Comparison of ENCODE assay signal across 13 cellular contexts in the genomic region with DNA sequence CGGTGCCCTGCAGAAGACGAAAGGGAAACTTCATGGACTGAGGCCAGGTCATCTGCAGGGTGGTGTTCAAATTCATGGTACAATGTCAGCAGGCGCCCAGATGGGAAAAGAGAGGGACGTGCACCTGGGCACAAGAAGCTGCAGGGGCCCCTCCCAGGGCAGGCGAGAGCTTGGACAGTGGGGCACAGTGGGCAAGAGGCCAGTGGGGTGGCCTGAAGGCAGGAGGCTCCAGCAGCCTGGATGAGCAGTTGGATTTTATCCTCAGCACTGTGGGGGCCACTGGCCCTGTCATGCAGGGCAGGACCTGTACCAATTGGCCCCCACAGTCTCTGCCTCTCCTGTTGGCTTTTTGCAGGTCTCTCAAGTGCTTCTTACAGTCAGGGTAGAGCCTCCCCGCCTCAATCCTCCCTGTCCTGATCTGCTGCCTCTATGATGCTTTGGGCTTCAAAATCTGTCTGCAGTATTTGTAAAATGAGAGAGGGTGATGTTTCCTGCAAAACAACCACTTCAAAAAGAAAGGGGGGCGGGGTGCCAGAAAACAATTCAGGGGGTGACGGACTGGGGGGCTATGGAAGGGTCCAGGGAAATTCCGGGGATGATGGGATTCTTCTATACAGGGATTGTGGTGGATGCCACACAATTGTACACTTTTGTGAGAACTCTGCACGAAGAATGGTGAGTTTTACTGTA. TPM values are rescaled to one million over a fixed set of nuclear protein-coding genes. Genes with fewer than 3 reads are reported as not detected.
DNase-seq lines count a peak whose midpoint lies in the region; ATAC-seq and TF ChIP-seq lines count a peak whose summit lies in the region.
"Had no signal": no experiment of that assay in that cellular context is flagged by ENCODE, and none has a peak within 500 bp of the region (broad histone marks: within the 10 kb centered on the region; RNA-seq: fewer than 3 reads in every experiment).

No MANE protein-coding gene starts in this region.

- H3K36me3 ChIP-seq in trophoblast cell (ENCODE audit: control insufficient read depth in 1 of 2, insufficient read depth in 2 of 2, low read length in 2 of 2): no peaks in the 10 kb centered on the region
- H3K36me3 ChIP-seq: tibial artery had no signal

- H3K4me2 ChIP-seq in trophoblast cell (ENCODE audit: low read length): no peak overlapping the region

- no peak overlapping the region for H2BK5ac ChIP-seq in trophoblast cell (ENCODE audit: low read depth, low read length, poor library complexity)

- peak overlapping the region; percentile 61 for H3K27ac Mint-ChIP-seq in activated naive CD4-positive, alpha-beta T cell treated with anti-CD3 and anti-CD28 coated beads, Interleukin-2, amount 50 U/mL, for 24 hours
- H3K27ac Mint-ChIP-seq in T-helper 17 cell (peak overlapping the region; percentile 98), endothelial cell (ENCODE audit: unreplicated experiment) (no peak overlapping the region)
- H3K27ac Mint-ChIP-seq in stimulated activated naive B cell treated with anti-CD40 and anti-IgM and Interleukin-4, amounts not matched to agents 10 μg/mL and 1 μg/mL and 100 μg/mL, for 72 hours: peak overlapping the region; percentile 99

- WGBS in trophoblast cell (ENCODE audit: extremely low coverage, insufficient coverage, insufficient read length): no CpG with 5 or more reads among the region's 10 CpGs

- H3K4me1 Mint-ChIP-seq in activated naive CD4-positive, alpha-beta T cell treated with anti-CD3 and anti-CD28 coated beads, Interleukin-2, amount 50 U/mL, for 24 hours: peaks cover 78% of the 10 kb centered on the region
- H3K4me1 Mint-ChIP-seq in T-helper 17 cell: peaks cover 61% of the 10 kb centered on the region
- H3K4me1 Mint-ChIP-seq in endothelial cell (ENCODE audit: unreplicated experiment): peaks cover 47% of the 10 kb centered on the region
- peaks cover 57 to 84% of the 10 kb centered on the region in 2 donors for H3K4me1 Mint-ChIP-seq in stimulated activated naive B cell treated with anti-CD40 and anti-IgM and Interleukin-4, amounts not matched to agents 10 μg/mL and 1 μg/mL and 100 μg/mL, for 72 hours

- ATAC-seq in T-helper 17 cell: no peak
- no peak for ATAC-seq in stimulated activated naive B cell treated with anti-CD40 and anti-IgM and Interleukin-4, amounts not matched to agents 10 μg/mL and 1 μg/mL and 100 μg/mL, for 72 hours (replicated peaks)
- ATAC-seq: body of pancreas had no signal

- H3K27me3 Mint-ChIP-seq in activated naive CD4-positive, alpha-beta T cell treated with anti-CD3 and anti-CD28 coated beads, Interleukin-2, amount 50 U/mL, for 24 hours: no peaks in the 10 kb centered on the region
- H3K27me3 Mint-ChIP-seq in T-helper 17 cell: no peaks in the 10 kb centered on the region
- peaks cover 11% of the 10 kb centered on the region for H3K27me3 Mint-ChIP-seq in endothelial cell (ENCODE audit: unreplicated experiment)
- no peaks in the 10 kb centered on the region for H3K27me3 Mint-ChIP-seq in stimulated activated naive B cell treated with anti-CD40 and anti-IgM and Interleukin-4, amounts not matched to agents 10 μg/mL and 1 μg/mL and 100 μg/mL, for 72 hours

- H3K4me3 ChIP-seq in coronary artery (no peak overlapping the region), trophoblast cell (ENCODE audit: low read depth, low read length) (no peak overlapping the region)
- H3K4me3 ChIP-seq: body of pancreas, tibial artery had no signal

- H3K9me3 ChIP-seq in T-helper 17 cell (ENCODE audit: control insufficient read depth, low read length, poor library complexity, severe bottlenecking) (no peaks in the 10 kb centered on the region), trophoblast cell (ENCODE audit: insufficient read depth, low read depth, low read length) (peaks cover 2% of the 10 kb centered on the region)
- H3K9me3 ChIP-seq: body of pancreas, tibial artery had no signal

- H3K9ac ChIP-seq in trophoblast cell (ENCODE audit: low read length): no peak overlapping the region

- no peaks in the 10 kb centered on the region for H3K9me3 Mint-ChIP-seq in activated naive CD4-positive, alpha-beta T cell treated with anti-CD3 and anti-CD28 coated beads, Interleukin-2, amount 50 U/mL, for 24 hours
- H3K9me3 Mint-ChIP-seq in endothelial cell (ENCODE audit: unreplicated experiment): no peaks in the 10 kb centered on the region
- no peaks in the 10 kb centered on the region for H3K9me3 Mint-ChIP-seq in stimulated activated naive B cell treated with anti-CD40 and anti-IgM and Interleukin-4, amounts not matched to agents 10 μg/mL and 1 μg/mL and 100 μg/mL, for 72 hours

- H4K12ac ChIP-seq in trophoblast cell (ENCODE audit: low read depth, low read length): no peak overlapping the region

- no peak overlapping the region for H4K91ac ChIP-seq in trophoblast cell (ENCODE audit: low read depth, low read length)

- H3K36me3 Mint-ChIP-seq in activated naive CD4-positive, alpha-beta T cell treated with anti-CD3 and anti-CD28 coated beads, Interleukin-2, amount 50 U/mL, for 24 hours: no peaks in the 10 kb centered on the region
- H3K36me3 Mint-ChIP-seq in T-helper 17 cell (ENCODE audit: low read depth) (no peaks in the 10 kb centered on the region), endothelial cell (ENCODE audit: low read depth, unreplicated experiment) (no peaks in the 10 kb centered on the region)
- H3K36me3 Mint-ChIP-seq in stimulated activated naive B cell treated with anti-CD40 and anti-IgM and Interleukin-4, amounts not matched to agents 10 μg/mL and 1 μg/mL and 100 μg/mL, for 72 hours: peaks cover 33 to 58% of the 10 kb centered on the region in 2 donors

- no peak overlapping the region for H3K14ac ChIP-seq in trophoblast cell (ENCODE audit: low read length)

- no peak overlapping the region for H3K27ac ChIP-seq in coronary artery
- no peak overlapping the region for H3K27ac ChIP-seq in trophoblast cell (ENCODE audit: low read depth, low read length)
- H3K27ac ChIP-seq: tibial artery had no signal

- H3K18ac ChIP-seq in trophoblast cell (ENCODE audit: low read length): no peak overlapping the region

- no peak overlapping the region for H4K8ac ChIP-seq in trophoblast cell (ENCODE audit: low read depth, low read length)

- TF ChIP-seq CTCF in endothelial cell (IDR thresholded peaks at IDR 0.05; ENCODE audit: unreplicated experiment) (no peak), coronary artery (IDR thresholded peaks at IDR 0.05) (no peak)

- H2AK5ac ChIP-seq in trophoblast cell (ENCODE audit: low read length): no peak overlapping the region

- no peak overlapping the region for H3K23ac ChIP-seq in trophoblast cell (ENCODE audit: low read length)

- no peak overlapping the region for H2BK12ac ChIP-seq in trophoblast cell (ENCODE audit: low read length)

- DNase-seq in activated naive CD4-positive, alpha-beta T cell (lab: John Stamatoyannopoulos, UW): no peak
- DNase-seq in T-helper 17 cell (no peak), endothelial cell (ENCODE audit: low spot score) (no peak), coronary artery (ENCODE audit: low spot score) (no peak), trophoblast cell (no peak)
- DNase-seq in stimulated activated naive B cell treated with anti-CD40 and anti-IgM and Interleukin-4, amounts not matched to agents 10 μg/mL and 1 μg/mL and 100 μg/mL, for 72 hours: no peak
- DNase-seq in stimulated activated CD4-positive, alpha-beta T cell treated with anti-CD3 and anti-CD28 coated beads, Interleukin-4, amount 100 ng/mL, for 24 hours: no peak
- DNase-seq: body of pancreas; DMS79 treated with DMSO at 0.1 percent for 48 hours; effector CD4-positive, alpha-beta T cell; foreskin fibroblast; tibial artery had no signal

- H3K4me1 ChIP-seq in trophoblast cell (ENCODE audit: control insufficient read depth in 1 of 2, insufficient read depth in 2 of 2, low read length in 2 of 2): peaks cover 9 to 10% of the 10 kb centered on the region in 2 experiments

- no peak overlapping the region for H2AFZ ChIP-seq in trophoblast cell (ENCODE audit: insufficient read depth, low read length, poor library complexity)

- peaks cover 2% of the 10 kb centered on the region for H3K79me2 ChIP-seq in trophoblast cell (ENCODE audit: control insufficient read depth, insufficient read depth, low read length, poor library complexity)

- H3K27me3 ChIP-seq in trophoblast cell (ENCODE audit: insufficient read depth, low read length): no peaks in the 10 kb centered on the region
- H3K27me3 ChIP-seq: body of pancreas had no signal

- peak overlapping the region; percentile 73 for H3K4me3 Mint-ChIP-seq in activated naive CD4-positive, alpha-beta T cell treated with anti-CD3 and anti-CD28 coated beads, Interleukin-2, amount 50 U/mL, for 24 hours
- H3K4me3 Mint-ChIP-seq in T-helper 17 cell: peak overlapping the region; percentile 79
- H3K4me3 Mint-ChIP-seq in endothelial cell (ENCODE audit: unreplicated experiment): peak overlapping the region; percentile 62
- H3K4me3 Mint-ChIP-seq in stimulated activated naive B cell treated with anti-CD40 and anti-IgM and Interleukin-4, amounts not matched to agents 10 μg/mL and 1 μg/mL and 100 μg/mL, for 72 hours: peak overlapping the region; percentile 69 to 94

- no peak overlapping the region for H3K4ac ChIP-seq in trophoblast cell (ENCODE audit: low read depth, low read length)

- H3K79me1 ChIP-seq in trophoblast cell (ENCODE audit: low read length): no peaks in the 10 kb centered on the region

- no peak overlapping the region for H2BK120ac ChIP-seq in trophoblast cell (ENCODE audit: insufficient read depth, low read length, poor library complexity)

RNA-seq across cellular contexts. Expression of gene BID, which starts 1.7 kb away (rescaled TPM):
- total RNA-seq in T-helper 17 cell: 10 to 100 TPM; 18.3 to 24.2 TPM
- 32.5 TPM for total RNA-seq in endothelial cell (ENCODE audit: unreplicated experiment)
- 11.2 and 12.5 TPM in 2 replicates for polyA plus RNA-seq in trophoblast cell (2013)
